13 cellular contexts compared by ENCODE assay signal in the genomic region with DNA sequence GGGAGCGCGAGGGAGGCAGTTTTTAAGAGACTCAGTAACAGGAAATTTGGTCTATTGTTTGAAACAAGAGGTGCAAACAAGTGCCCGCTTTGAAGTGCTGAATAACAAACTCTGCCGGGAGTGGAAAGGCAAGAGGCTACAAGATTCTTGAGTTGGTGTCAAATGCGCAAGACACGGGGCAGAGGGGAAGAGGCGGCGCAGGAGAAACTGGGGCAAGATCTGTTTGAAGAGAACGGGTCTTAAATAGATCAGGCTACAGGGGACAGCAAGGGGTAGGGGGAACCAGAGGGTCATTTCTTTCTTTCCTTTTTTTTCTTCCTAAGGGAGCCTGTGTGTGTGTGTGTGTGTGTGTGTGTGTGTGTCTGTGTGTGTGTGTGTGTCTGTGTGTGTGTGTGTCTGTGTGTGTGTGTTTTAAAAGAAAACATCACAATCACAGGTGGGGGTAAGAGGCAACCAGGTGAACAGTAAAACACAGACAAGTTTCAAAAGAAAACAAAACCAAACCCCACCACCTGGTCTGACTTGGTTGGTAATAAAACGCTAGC.
A peak's percentile ranks its signal among the peaks of the same experiment; 100 is the strongest.
DNase-seq lines count a peak whose midpoint lies in the region; ATAC-seq and TF ChIP-seq lines count a peak whose summit lies in the region.
"Had no signal": no experiment of that assay in that cellular context is flagged by ENCODE, and none has a peak within 500 bp of the region (broad histone marks: within the 10 kb centered on the region; RNA-seq: fewer than 3 reads in every experiment).

No MANE protein-coding gene starts in this region.

- no peaks in the 10 kb centered on the region for H3K9me3 ChIP-seq in BLaER1
- H3K9me3 ChIP-seq: heart right ventricle, SJCRH30 had no signal

- no peak for TF ChIP-seq CTCF in GM12865 (IDR thresholded peaks at IDR 0.05; ENCODE audit: insufficient read depth, low read depth, low read length, missing control alignments)

- DNase-seq in GM12865 (ENCODE audit: low read depth), result peak; percentile 6
- DNase-seq in activated T-cell treated with anti-CD3 and anti-CD28 coated beads, Interleukin-2, amount 50 U/mL, for 24 hours, result peak; percentile 32
- DNase-seq in islet precursor cell, result peak; percentile 54
- DNase-seq in kidney tubule cell (ENCODE audit: low spot score), result no peak
- no peak for DNase-seq in activated CD4-positive, CD25-positive, alpha-beta regulatory T cell (lab: John Stamatoyannopoulos, UW)
- DNase-seq: anterior cingulate cortex, GOT3, heart right ventricle, NCI-H226, SJCRH30 had no signal

- no peak overlapping the region for H3K9ac ChIP-seq in BLaER1

- H3K27ac ChIP-seq in BLaER1, result no peak overlapping the region
- H3K27ac ChIP-seq: heart right ventricle, SJCRH30 had no signal

- peaks cover 23% of the 10 kb centered on the region for H3K4me1 Mint-ChIP-seq in activated T-cell treated with anti-CD3 and anti-CD28 coated beads, Interleukin-2, amount 50 U/mL, for 24 hours (ENCODE audit: low read depth)

- H3K27me3 Mint-ChIP-seq in activated T-cell treated with anti-CD3 and anti-CD28 coated beads, Interleukin-2, amount 50 U/mL, for 24 hours, result peaks cover 21% of the 10 kb centered on the region

- ATAC-seq in GM21529 (IDR thresholded peaks at IDR 0.05; ENCODE audit: unreplicated experiment) (no peak), HG02610 (IDR thresholded peaks at IDR 0.05; ENCODE audit: unreplicated experiment) (no peak)
- ATAC-seq: heart right ventricle had no signal

- no peaks in the 10 kb centered on the region for H3K36me3 ChIP-seq in BLaER1
- H3K36me3 ChIP-seq: heart right ventricle, SJCRH30 had no signal

- no peaks in the 10 kb centered on the region for H3K9me3 Mint-ChIP-seq in activated T-cell treated with anti-CD3 and anti-CD28 coated beads, Interleukin-2, amount 50 U/mL, for 24 hours

- peak overlapping the region; percentile 14; the same call in 1 of the 2 replicates for H3K4me2 ChIP-seq in BLaER1

- no peaks in the 10 kb centered on the region for H4K20me1 ChIP-seq in BLaER1

- H3K27ac Mint-ChIP-seq in activated T-cell treated with anti-CD3 and anti-CD28 coated beads, Interleukin-2, amount 50 U/mL, for 24 hours, result no peak overlapping the region

- H3K27me3 ChIP-seq in BLaER1, result peaks cover 13% of the 10 kb centered on the region; the same call in 1 of the 2 replicates

- H3K36me3 Mint-ChIP-seq in activated T-cell treated with anti-CD3 and anti-CD28 coated beads, Interleukin-2, amount 50 U/mL, for 24 hours (ENCODE audit: low read depth), result no peaks in the 10 kb centered on the region

- H3K4me3 Mint-ChIP-seq in activated T-cell treated with anti-CD3 and anti-CD28 coated beads, Interleukin-2, amount 50 U/mL, for 24 hours, result peak overlapping the region; percentile 6

- H3K4me3 ChIP-seq in BLaER1, result no peak overlapping the region
- H3K4me3 ChIP-seq in GM12865 (ENCODE audit: low read depth, low read length), result no peak overlapping the region
- H3K4me3 ChIP-seq: heart right ventricle, SJCRH30 had no signal

- H3K4me1 ChIP-seq in BLaER1, result peaks cover 13% of the 10 kb centered on the region
- H3K4me1 ChIP-seq: SJCRH30 had no signal

Comparison
In these comparisons a context has a peak if more than half of its experiments do, and no peak if none do; other contexts are left out.
1. DNase-seq: peak in GM12865 (single experiment), activated T-cell treated with anti-CD3 and anti-CD28 coated beads, Interleukin-2, amount 50 U/mL, for 24 hours (single experiment) and islet precursor cell (single experiment); none in kidney tubule cell (single experiment) and activated CD4-positive, CD25-positive, alpha-beta regulatory T cell (0 of 4).